In genomic region chr6:2807342-2808090, GRCh38 we compare ENCODE assay signal across 1 cellular context.
TF ChIP-seq lines count a peak whose summit lies in the region.

No MANE protein-coding gene starts in this region.

TF ChIP-seq in liver, 16 proteins besides CTCF, POLR2A, EP300 and RAD21:
- no peak for TF ChIP-seq HNF4G (IDR thresholded peaks at IDR 0.05)
- TF ChIP-seq RXRA (IDR thresholded peaks at IDR 0.05) = no peak
- TF ChIP-seq TAF1 (conservative IDR thresholded peaks at IDR 0.05) = no peak
- no peak for TF ChIP-seq HNF4A (conservative IDR thresholded peaks at IDR 0.05)
- TF ChIP-seq REST (IDR thresholded peaks at IDR 0.05) = no peak
- peak; percentile 71 for TF ChIP-seq NR2F2 (IDR thresholded peaks at IDR 0.05)
- TF ChIP-seq YY1 (IDR thresholded peaks at IDR 0.05) = no peak
- no peak for TF ChIP-seq JUND (IDR thresholded peaks at IDR 0.05)
TF ChIP-seq in liver: peak in this region for 1.
